16 cellular contexts compared by ENCODE assay signal in genomic region chr2:139196754-139197153, GRCh38.
"Had no signal": no experiment of that assay in that cellular context is flagged by ENCODE, and none has a peak within 500 bp of the region (broad histone marks: within the 10 kb centered on the region; RNA-seq: fewer than 3 reads in every experiment).

No MANE protein-coding gene starts in this region.

- H3K27ac Mint-ChIP-seq: naive B cell, nephron, progenitor cell of endocrine pancreas had no signal

- H3K27me3 Mint-ChIP-seq: naive B cell, progenitor cell of endocrine pancreas had no signal

- H3K9me3 ChIP-seq: colonic mucosa, ovary had no signal

- DNase-seq: colonic mucosa; dermis blood vessel endothelial cell; foreskin melanocyte; heart left ventricle; hypothalamus; kidney glomerular epithelial cell; mesendoderm; naive B cell; ovary; right cardiac atrium; stimulated activated CD4-positive, alpha-beta T cell treated with anti-CD3 and anti-CD28 coated beads, Interleukin-2, amount 100 ng/mL, for 48 hours; stimulated activated naive CD4-positive, alpha-beta T cell treated with Interleukin-2 at 50 U/mL for 16 hours; trophoblast cell had no signal

- H3K4me3 Mint-ChIP-seq: naive B cell, nephron had no signal

- H3K27me3 ChIP-seq: colonic mucosa, heart left ventricle, ovary had no signal

- H3K4me3 ChIP-seq: colonic mucosa, heart left ventricle, ovary, smooth muscle cell had no signal

- ATAC-seq: heart left ventricle, right cardiac atrium had no signal

- H3K4me1 ChIP-seq: colonic mucosa, heart left ventricle had no signal

- H3K9me3 Mint-ChIP-seq: nephron had no signal

- H3K27ac ChIP-seq: colonic mucosa, heart left ventricle, ovary had no signal

- H3K4me2 ChIP-seq: smooth muscle cell had no signal

- H3K36me3 ChIP-seq: colonic mucosa, heart left ventricle, ovary had no signal

- H3K4me1 Mint-ChIP-seq: naive B cell, nephron had no signal

- H3K36me3 Mint-ChIP-seq: naive B cell had no signal
